Comparison of ENCODE assay signal across 13 cellular contexts in the genomic region with DNA sequence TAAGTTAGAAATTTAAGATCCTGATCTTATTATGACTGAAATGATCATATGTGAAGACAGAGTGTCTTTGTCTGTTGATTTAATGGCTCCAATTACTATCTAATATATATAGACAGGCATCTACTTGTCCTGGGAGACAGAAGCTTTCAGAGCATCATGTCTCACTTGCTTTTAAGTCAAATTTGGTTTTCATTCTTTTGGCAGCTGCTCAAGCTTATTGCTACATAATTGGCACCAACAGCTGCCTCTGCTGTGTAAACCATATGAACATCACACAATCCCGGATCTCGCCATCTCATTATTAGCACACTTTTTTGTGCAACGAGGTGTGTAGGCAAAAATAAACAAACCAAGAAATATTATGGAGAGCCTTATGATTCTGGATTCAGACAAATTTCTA.
A peak's percentile ranks its signal among the peaks of the same experiment; 100 is the strongest.
DNase-seq lines count a peak whose midpoint lies in the region; ATAC-seq lines count a peak whose summit lies in the region.
"Had no signal": no experiment of that assay in that cellular context is flagged by ENCODE, and none has a peak within 500 bp of the region (broad histone marks: within the 10 kb centered on the region; RNA-seq: fewer than 3 reads in every experiment).

No MANE protein-coding gene starts in this region.

- DNase-seq in COLO668 (lab: John Stamatoyannopoulos, UW; ENCODE audit: unreplicated experiment) (peak; percentile 43), NCI-H1417 treated with DMSO at 0.1 percent for 48 hours (lab: John Stamatoyannopoulos, UW) (peak; percentile 69), NCI-H446 treated with DMSO at 0.1 percent for 48 hours (lab: John Stamatoyannopoulos, UW) (peak; percentile 95), fibroblast of gingiva (ENCODE audit: low read depth) (peak; percentile 61)
- DNase-seq in activated effector memory CD4-positive, alpha-beta T cell treated with Interleukin-2 at 50 U/mL for 16 hours: no peak
- DNase-seq: activated CD4-positive, alpha-beta T cell treated with anti-CD3 and anti-CD28 coated beads for 1 hour; effector memory CD8-positive, alpha-beta T cell; pancreas; uterus had no signal

- no peak for ATAC-seq in HG02759 (IDR thresholded peaks at IDR 0.05; ENCODE audit: unreplicated experiment)
- ATAC-seq in GM19452 (IDR thresholded peaks at IDR 0.05; ENCODE audit: unreplicated experiment): no peak
- ATAC-seq in HG03196 (IDR thresholded peaks at IDR 0.05; ENCODE audit: unreplicated experiment): no peak
- ATAC-seq: effector memory CD8-positive, alpha-beta T cell; HepG2; pancreas had no signal
